In the genomic region with DNA sequence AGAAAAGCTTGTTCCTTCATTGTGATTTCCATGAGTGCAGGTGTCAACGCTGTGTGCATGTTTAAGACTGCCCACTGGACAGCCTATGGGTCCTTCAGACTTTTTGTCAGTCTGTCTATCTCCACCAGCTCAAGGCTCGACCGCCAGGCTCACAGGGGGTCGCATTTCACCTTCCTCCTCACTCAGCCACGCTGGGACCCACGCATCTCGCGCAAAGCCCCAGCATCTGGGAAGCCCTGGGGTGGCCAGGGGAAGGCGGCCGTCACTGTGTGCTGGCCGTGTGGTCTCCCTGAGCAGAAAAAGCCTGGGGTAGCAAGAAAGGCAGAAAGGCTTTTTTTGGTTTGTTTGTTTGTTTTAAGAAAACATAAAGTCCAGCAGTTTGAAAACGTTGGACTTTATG, we compare ENCODE assay signal across 17 cellular contexts. TPM values are rescaled to one million over a fixed set of nuclear protein-coding genes. Genes with fewer than 3 reads are reported as not detected.
DNase-seq lines count a peak whose midpoint lies in the region; ATAC-seq and TF ChIP-seq lines count a peak whose summit lies in the region.
"Had no signal": no experiment of that assay in that cellular context is flagged by ENCODE, and none has a peak within 500 bp of the region (broad histone marks: within the 10 kb centered on the region; RNA-seq: fewer than 3 reads in every experiment).

No MANE protein-coding gene starts in this region.

- peaks cover 7 to 50% (median 42%) of the 10 kb centered on the region in 4 donors for H3K4me1 Mint-ChIP-seq in CD4-positive, CD25-positive, alpha-beta regulatory T cell
- H3K4me1 Mint-ChIP-seq in progenitor cell of endocrine pancreas (ENCODE audit: low read depth): peaks cover 20% of the 10 kb centered on the region
- peaks cover 0 to 68% of the 10 kb centered on the region in 2 donors for H3K4me1 Mint-ChIP-seq in stimulated activated naive B cell treated with anti-CD40 and anti-IgM and Interleukin-4, amounts not matched to agents 10 μg/mL and 1 μg/mL and 100 μg/mL, for 72 hours

- no peak for ATAC-seq in CD4-positive, CD25-positive, alpha-beta regulatory T cell (ENCODE audit: low read depth in 2 of 2)
- no peak for ATAC-seq in gastroesophageal sphincter
- no peak for ATAC-seq in stimulated activated naive B cell treated with anti-CD40 and anti-IgM and Interleukin-4, amounts not matched to agents 10 μg/mL and 1 μg/mL and 100 μg/mL, for 72 hours (replicated peaks)
- ATAC-seq in GM19351 (IDR thresholded peaks at IDR 0.05; ENCODE audit: unreplicated experiment): no peak
- ATAC-seq: activated T-cell treated with anti-CD3 and anti-CD28 coated beads, Interleukin-2, amount 50 U/mL, for 4 hours; SK-N-SH treated with all-trans-retinoic acid at 6 μM for 48 hours had no signal

- no peak for DNase-seq in CD4-positive, CD25-positive, alpha-beta regulatory T cell
- DNase-seq in progenitor cell of endocrine pancreas (ENCODE audit: low spot score, unreplicated experiment) (no peak), NK-92 (lab: John Stamatoyannopoulos, UW; ENCODE audit: unreplicated experiment) (no peak)
- no peak for DNase-seq in stimulated activated naive B cell treated with anti-CD40 and anti-IgM and Interleukin-4, amounts not matched to agents 10 μg/mL and 1 μg/mL and 100 μg/mL, for 72 hours
- DNase-seq: activated CD4-positive, alpha-beta T cell treated with anti-CD3 and anti-CD28 coated beads, Interleukin-2, amount 50 U/mL, for 1 hour; activated T-cell treated with anti-CD3 and anti-CD28 coated beads, Interleukin-2, amount 50 U/mL, for 4 hours; amniotic stem cell; NCI-H187 treated with DMSO at 0.1 percent for 48 hours; NCI-H510A; occipital lobe; OCI-M1; stimulated activated naive CD4-positive, alpha-beta T cell treated with Interleukin-2 at 50 U/mL for 16 hours had no signal

- TF ChIP-seq CTCF in gastroesophageal sphincter (IDR thresholded peaks at IDR 0.05) (no peak), progenitor cell of endocrine pancreas (IDR thresholded peaks at IDR 0.05; ENCODE audit: unreplicated experiment) (no peak)

- H3K36me3 Mint-ChIP-seq in CD4-positive, CD25-positive, alpha-beta regulatory T cell: peaks cover 16% of the 10 kb centered on the region
- H3K36me3 Mint-ChIP-seq in progenitor cell of endocrine pancreas (ENCODE audit: insufficient read depth): peaks cover 17% of the 10 kb centered on the region
- peaks cover 53 to 66% of the 10 kb centered on the region in 2 donors for H3K36me3 Mint-ChIP-seq in stimulated activated naive B cell treated with anti-CD40 and anti-IgM and Interleukin-4, amounts not matched to agents 10 μg/mL and 1 μg/mL and 100 μg/mL, for 72 hours

- H3K27me3 ChIP-seq in CD4-positive, CD25-positive, alpha-beta regulatory T cell (ENCODE audit: control insufficient read depth, insufficient read depth, low read length): no peaks in the 10 kb centered on the region
- no peaks in the 10 kb centered on the region for H3K27me3 ChIP-seq in gastroesophageal sphincter

- H3K9me3 ChIP-seq in CD4-positive, CD25-positive, alpha-beta regulatory T cell (ENCODE audit: control insufficient read depth in 2 of 2, low read length in 2 of 2): no peaks in the 10 kb centered on the region
- H3K9me3 ChIP-seq in KOPT-K1 (ENCODE audit: insufficient read depth, low read length, poor library complexity, severe bottlenecking) (no peaks in the 10 kb centered on the region), gastroesophageal sphincter (no peaks in the 10 kb centered on the region)

- H3K4me3 ChIP-seq in CD4-positive, CD25-positive, alpha-beta regulatory T cell (ENCODE audit: low read depth, low read length): peak overlapping the region; percentile 43
- H3K4me3 ChIP-seq in gastroesophageal sphincter: no peak overlapping the region
- no peak overlapping the region for H3K4me3 ChIP-seq in skin epidermis

- no peak for TF ChIP-seq POLR2A in gastroesophageal sphincter (IDR thresholded peaks at IDR 0.05)

- no peak for TF ChIP-seq EP300 in gastroesophageal sphincter (IDR thresholded peaks at IDR 0.05)

- H3K27ac Mint-ChIP-seq in CD4-positive, CD25-positive, alpha-beta regulatory T cell: peak overlapping the region in 2 of 3 donors; percentile 96 to 97
- H3K27ac Mint-ChIP-seq in progenitor cell of endocrine pancreas: no peak overlapping the region
- no peak overlapping the region for H3K27ac Mint-ChIP-seq in stimulated activated naive B cell treated with anti-CD40 and anti-IgM and Interleukin-4, amounts not matched to agents 10 μg/mL and 1 μg/mL and 100 μg/mL, for 72 hours

- peak overlapping the region; percentile 93 for H3K27ac ChIP-seq in CD4-positive, CD25-positive, alpha-beta regulatory T cell (ENCODE audit: insufficient read depth, low read length, poor library complexity, severe bottlenecking)
- H3K27ac ChIP-seq in KOPT-K1 (ENCODE audit: low read depth, low read length, poor library complexity, severe bottlenecking) (peak overlapping the region; percentile 84), gastroesophageal sphincter (peak overlapping the region in 3 of 4 donors; percentile 31 to 75 (median 62)), skin epidermis (peak overlapping the region in 13 of 21 experiments; percentile 11 to 94 (median 53))

- WGBS in gastroesophageal sphincter (ENCODE audit: low coverage in 1 of 2), 2 donors: 45 to 50% methylated on average over 1 to 2 of the region's 12 CpGs

- H3K27me3 Mint-ChIP-seq in CD4-positive, CD25-positive, alpha-beta regulatory T cell: peaks cover 6% of the 10 kb centered on the region
- H3K27me3 Mint-ChIP-seq in progenitor cell of endocrine pancreas: no peaks in the 10 kb centered on the region
- H3K27me3 Mint-ChIP-seq in stimulated activated naive B cell treated with anti-CD40 and anti-IgM and Interleukin-4, amounts not matched to agents 10 μg/mL and 1 μg/mL and 100 μg/mL, for 72 hours: no peaks in the 10 kb centered on the region

- no peaks in the 10 kb centered on the region for H3K36me3 ChIP-seq in CD4-positive, CD25-positive, alpha-beta regulatory T cell (ENCODE audit: control insufficient read depth, insufficient read depth, low read length)
- H3K36me3 ChIP-seq in KOPT-K1 (ENCODE audit: insufficient read depth, low read length) (peaks cover 13% of the 10 kb centered on the region; the same call in 1 of the 2 replicates), gastroesophageal sphincter (peaks cover 0 to 62% of the 10 kb centered on the region in 2 donors)

- no peak overlapping the region for H3K4me3 Mint-ChIP-seq in CD4-positive, CD25-positive, alpha-beta regulatory T cell
- no peak overlapping the region for H3K4me3 Mint-ChIP-seq in progenitor cell of endocrine pancreas (ENCODE audit: low read depth)
- H3K4me3 Mint-ChIP-seq in stimulated activated naive B cell treated with anti-CD40 and anti-IgM and Interleukin-4, amounts not matched to agents 10 μg/mL and 1 μg/mL and 100 μg/mL, for 72 hours: no peak overlapping the region

- no peaks in the 10 kb centered on the region for H3K9me3 Mint-ChIP-seq in CD4-positive, CD25-positive, alpha-beta regulatory T cell
- H3K9me3 Mint-ChIP-seq in progenitor cell of endocrine pancreas (ENCODE audit: low read depth): no peaks in the 10 kb centered on the region
- no peaks in the 10 kb centered on the region for H3K9me3 Mint-ChIP-seq in stimulated activated naive B cell treated with anti-CD40 and anti-IgM and Interleukin-4, amounts not matched to agents 10 μg/mL and 1 μg/mL and 100 μg/mL, for 72 hours
- H3K9me3 Mint-ChIP-seq: activated T-cell treated with anti-CD3 and anti-CD28 coated beads, Interleukin-2, amount 50 U/mL, for 4 hours had no signal

- peaks cover 97% of the 10 kb centered on the region for H3K4me1 ChIP-seq in CD4-positive, CD25-positive, alpha-beta regulatory T cell (ENCODE audit: control insufficient read depth, insufficient read depth, low read length, poor library complexity, severe bottlenecking)
- H3K4me1 ChIP-seq in gastroesophageal sphincter: peaks cover 0 to 61% (median 34%) of the 10 kb centered on the region in 3 donors

RNA-seq across cellular contexts. Expression of gene KLF2, which starts 48.5 kb away (rescaled TPM):
- 725 TPM for total RNA-seq in CD4-positive, CD25-positive, alpha-beta regulatory T cell
- 100 to 1,000 TPM in 2 of 4 donors, 10 to 100 TPM in 2; 95.1 to 139 (median 118) TPM for polyA plus RNA-seq in CD4-positive, CD25-positive, alpha-beta regulatory T cell
- 10 to 100 TPM; 29.4 to 40.0 (median 34.9) TPM for total RNA-seq in gastroesophageal sphincter
- total RNA-seq in progenitor cell of endocrine pancreas: 2.7 TPM in 2 replicates

Comparison
In these comparisons a context has a peak if more than half of its experiments do, and no peak if none do; other contexts are left out.
1. H3K27ac Mint-ChIP-seq: peak in CD4-positive, CD25-positive, alpha-beta regulatory T cell (2 of 3); none in progenitor cell of endocrine pancreas (single experiment) and stimulated activated naive B cell treated with anti-CD40 and anti-IgM and Interleukin-4, amounts not matched to agents 10 μg/mL and 1 μg/mL and 100 μg/mL, for 72 hours (single experiment).
2. RNA of gene KLF2, which starts 48.5 kb away (total RNA-seq): 725 TPM in CD4-positive, CD25-positive, alpha-beta regulatory T cell (single experiment); 29.4 to 40.0 TPM in gastroesophageal sphincter and 2.7 TPM in progenitor cell of endocrine pancreas; every median in the first group is over 10 times any median in the second.
3. Peak in every context shown above with its lines, with median percentiles within 50 percentile points of each other: H3K27ac ChIP-seq.